In the genomic region with DNA sequence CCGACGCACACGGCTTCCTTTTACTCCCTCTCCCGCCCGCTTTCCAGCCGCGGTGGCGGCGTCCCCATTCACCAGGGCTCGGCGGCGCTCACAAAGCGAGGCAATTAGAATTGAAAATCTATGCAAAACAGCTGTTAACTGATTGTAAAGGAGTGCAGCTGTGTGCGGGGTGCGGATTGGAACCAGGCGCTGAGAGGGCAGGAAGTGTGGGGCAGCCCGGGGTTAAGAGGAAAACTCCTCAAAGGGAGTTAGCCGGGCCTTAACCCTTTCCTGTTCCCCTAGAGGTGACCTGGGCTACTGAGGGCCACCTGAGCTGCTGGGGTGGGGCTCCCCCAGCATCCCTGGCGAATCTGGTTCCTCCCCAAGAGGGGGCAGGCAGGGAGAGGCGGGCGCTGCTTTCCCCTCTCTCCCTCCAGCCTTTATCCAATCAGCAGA, we compare ENCODE assay signal across 11 cellular contexts. TPM values are rescaled to one million over a fixed set of nuclear protein-coding genes. Genes with fewer than 3 reads are reported as not detected.
A peak's percentile ranks its signal among the peaks of the same experiment; 100 is the strongest.
DNase-seq lines count a peak whose midpoint lies in the region; ATAC-seq and TF ChIP-seq lines count a peak whose summit lies in the region.
"Had no signal": no experiment of that assay in that cellular context is flagged by ENCODE, and none has a peak within 500 bp of the region (broad histone marks: within the 10 kb centered on the region; RNA-seq: fewer than 3 reads in every experiment).

No MANE protein-coding gene starts in this region.

- DNase-seq in GM12865 (ENCODE audit: low read depth) (peak; percentile 59), NB4 (ENCODE audit: low read depth) (peak; percentile 41), choroid plexus epithelial cell (ENCODE audit: low read depth) (no peak), NCI-H1930 (lab: John Stamatoyannopoulos, UW) (no peak), AG08395 (ENCODE audit: low spot score) (no peak), H4 (ENCODE audit: low spot score) (no peak)
- DNase-seq: amniotic stem cell, foreskin keratinocyte, NCI-H2029 treated with DMSO at 0.1 percent for 48 hours had no signal

- H3K4me3 ChIP-seq in GM12865 (ENCODE audit: low read depth, low read length) (no peak overlapping the region), NB4 (ENCODE audit: low read depth, low read length) (no peak overlapping the region), choroid plexus epithelial cell (ENCODE audit: low read depth, low read length) (no peak overlapping the region), neuron (ENCODE audit: low read length) (peak overlapping the region; percentile 1)

- no peak overlapping the region for H2AFZ ChIP-seq in neuron (ENCODE audit: low read depth, low read length)

- no peak for TF ChIP-seq CTCF in GM12865 (IDR thresholded peaks at IDR 0.05; ENCODE audit: insufficient read depth, low read depth, low read length, missing control alignments)
- TF ChIP-seq CTCF in NB4 (IDR thresholded peaks at IDR 0.05; ENCODE audit: low read depth, low read length) = no peak
- peak; percentile 27 for TF ChIP-seq CTCF in choroid plexus epithelial cell (conservative IDR thresholded peaks at IDR 0.05; ENCODE audit: low read depth, low read length)

- no peak for ATAC-seq in GM19397 (IDR thresholded peaks at IDR 0.05; ENCODE audit: unreplicated experiment)
- ATAC-seq: foreskin keratinocyte had no signal

- H3K36me3 ChIP-seq in neuron (ENCODE audit: insufficient read depth, low read length) = no peaks in the 10 kb centered on the region

- no peak for TF ChIP-seq POLR2A in NB4 (IDR thresholded peaks at IDR 0.05; ENCODE audit: extremely low read depth, insufficient read length)

- H3K4me1 ChIP-seq in neuron (ENCODE audit: insufficient read depth, low read length) = peaks cover 71% of the 10 kb centered on the region

- no peaks in the 10 kb centered on the region for H3K9me3 ChIP-seq in neuron (ENCODE audit: low read length)

- H3K27me3 ChIP-seq in neuron (ENCODE audit: insufficient read depth, low read length) = no peaks in the 10 kb centered on the region

RNA-seq across cellular contexts. Expression of gene GSE1, which starts 5.8 kb away (rescaled TPM):
- total RNA-seq in H4 (2014; rRNA removed; shearing (Covaris generic)) = 8.0 and 11.9 TPM in 2 replicates

Comparison
In these comparisons a context has a peak if more than half of its experiments do, and no peak if none do; other contexts are left out.
1. DNase-seq: peak in GM12865 (single experiment) and NB4 (single experiment); none in choroid plexus epithelial cell (single experiment), NCI-H1930 (0 of 2), AG08395 (single experiment) and H4 (single experiment).